In the genomic region with DNA sequence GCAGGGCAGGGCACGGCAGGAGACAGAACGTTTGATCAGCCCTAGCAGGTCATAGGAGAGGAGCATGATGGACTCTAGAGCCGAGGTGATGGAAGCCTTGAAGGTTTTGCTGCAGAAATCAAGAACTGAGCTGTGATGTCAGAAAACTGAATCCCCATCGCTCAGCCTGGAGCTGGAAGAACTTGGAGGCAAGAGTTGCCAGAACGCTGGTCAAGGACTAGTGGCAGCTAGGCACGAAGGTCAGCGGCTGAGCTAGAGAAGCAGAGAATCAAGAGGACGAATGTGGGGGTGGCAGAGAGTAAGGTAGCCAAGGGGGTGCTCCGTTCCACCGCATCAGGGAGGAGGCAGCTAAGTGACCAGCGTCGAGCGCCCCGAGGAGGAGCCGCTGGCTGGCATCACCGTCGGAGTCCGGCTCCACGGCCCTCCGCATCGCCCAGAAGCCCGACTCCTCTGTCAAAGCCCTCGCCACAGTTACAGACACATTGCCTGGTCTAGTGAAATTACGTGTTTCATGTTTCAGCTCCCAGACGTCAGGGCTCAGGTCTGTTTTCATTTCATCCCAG, we compare ENCODE assay signal across 8 cellular contexts. TPM values are rescaled to one million over a fixed set of nuclear protein-coding genes. Genes with fewer than 3 reads are reported as not detected.
A peak's percentile ranks its signal among the peaks of the same experiment; 100 is the strongest.
DNase-seq lines count a peak whose midpoint lies in the region; ATAC-seq and TF ChIP-seq lines count a peak whose summit lies in the region.

No MANE protein-coding gene starts in this region.

- H3K27me3 ChIP-seq in heart left ventricle, result no peaks in the 10 kb centered on the region

- H3K9me3 ChIP-seq in T-helper 17 cell (ENCODE audit: control insufficient read depth, low read length, poor library complexity, severe bottlenecking) (no peaks in the 10 kb centered on the region), heart left ventricle (no peaks in the 10 kb centered on the region)

- peak overlapping the region in 10 of 12 donors; percentile 28 to 92 (median 87) for H3K27ac ChIP-seq in heart left ventricle

- ATAC-seq in T-helper 17 cell (no peak), heart left ventricle (peak in 3 of 4 donors; percentile 22 to 38 (median 27))

- WGBS in heart left ventricle, 4 donors, result 10 to 20% (median 12%) methylated on average over 24 to 25 of the region's 25 CpGs

- TF ChIP-seq CTCF in GM12875 (IDR thresholded peaks at IDR 0.05; ENCODE audit: borderline replicate concordance, insufficient read depth, low read depth, low read length) (no peak), HFF-Myc (IDR thresholded peaks at IDR 0.05; ENCODE audit: low read depth, low read length, missing control alignments) (no peak), heart left ventricle (IDR thresholded peaks at IDR 0.05) (no peak), retinal pigment epithelial cell (conservative IDR thresholded peaks at IDR 0.05; ENCODE audit: low read depth, low read length) (no peak)

- no peaks in the 10 kb centered on the region for H3K36me3 ChIP-seq in heart left ventricle

- no peaks in the 10 kb centered on the region for H3K27me3 Mint-ChIP-seq in T-helper 17 cell

- peak overlapping the region; percentile 92 for H3K4me3 Mint-ChIP-seq in T-helper 17 cell

- H3K4me3 ChIP-seq in GM12875 (ENCODE audit: low read depth, low read length), result peak overlapping the region; percentile 92
- peak overlapping the region; percentile 68 for H3K4me3 ChIP-seq in HFF-Myc (replicated peaks; ENCODE audit: low read depth, low read length)
- H3K4me3 ChIP-seq in heart left ventricle, result peak overlapping the region; percentile 62 to 99 (median 95)
- H3K4me3 ChIP-seq in retinal pigment epithelial cell (ENCODE audit: low read length), result peak overlapping the region; percentile 78

- H3K27ac Mint-ChIP-seq in T-helper 17 cell, result peak overlapping the region; percentile 68

- intact Hi-C loops in heart left ventricle (cut with DNase I), result loop anchor here in 2 of 10 donors (5.0 kb wide), 2 partner anchors 212 to 218 kb away; no protein-coding TSS in a partner anchor

- no peak for TF ChIP-seq POLR2A in heart left ventricle (IDR thresholded peaks at IDR 0.05)

- peaks cover 8% of the 10 kb centered on the region for H3K36me3 Mint-ChIP-seq in T-helper 17 cell (ENCODE audit: low read depth)

- peaks cover 55% of the 10 kb centered on the region for H3K4me1 Mint-ChIP-seq in T-helper 17 cell

- no peak for DNase-seq in HFF-Myc (ENCODE audit: extremely low read depth, low read depth)
- DNase-seq in T-helper 17 cell, result no peak
- peak in 3 of 5 donors; percentile 29 to 66 (median 44) for DNase-seq in heart left ventricle
- no peak for DNase-seq in retinal pigment epithelial cell (ENCODE audit: low read depth)
- no peak for DNase-seq in NAMALWA (ENCODE audit: low spot score)
- no peak for DNase-seq in GF-D8 (lab: John Stamatoyannopoulos, UW)
- no peak for DNase-seq in DMS153 treated with DMSO at 0.1 percent for 48 hours (lab: John Stamatoyannopoulos, UW; ENCODE audit: unreplicated experiment)

- peaks cover 0 to 42% (median 22%) of the 10 kb centered on the region in 12 donors for H3K4me1 ChIP-seq in heart left ventricle

RNA-seq across cellular contexts. Expression of gene GALNT10, which starts 1.2 kb away (rescaled TPM):
- total RNA-seq in T-helper 17 cell (10 to 100 TPM; 34.7 to 40.4 TPM), heart left ventricle (10 to 100 TPM; 10.6 to 20.7 (median 14.6) TPM)
- polyA plus RNA-seq in heart left ventricle, result 10 to 100 TPM in 1 of 2 donors, 1 to 10 TPM in 1; 2.7 to 12.3 TPM

Comparison
In these comparisons a context has a peak if more than half of its experiments do, and no peak if none do; other contexts are left out.
1. DNase-seq: peak in heart left ventricle (3 of 5); none in HFF-Myc (single experiment), T-helper 17 cell (0 of 3), retinal pigment epithelial cell (single experiment), NAMALWA (single experiment), GF-D8 (single experiment) and DMS153 treated with DMSO at 0.1 percent for 48 hours (single experiment).
2. Peak in every context shown above with its lines, with median percentiles within 50 percentile points of each other: H3K4me3 ChIP-seq.